Comparison of ENCODE assay signal across 25 cellular contexts in the genomic region with DNA sequence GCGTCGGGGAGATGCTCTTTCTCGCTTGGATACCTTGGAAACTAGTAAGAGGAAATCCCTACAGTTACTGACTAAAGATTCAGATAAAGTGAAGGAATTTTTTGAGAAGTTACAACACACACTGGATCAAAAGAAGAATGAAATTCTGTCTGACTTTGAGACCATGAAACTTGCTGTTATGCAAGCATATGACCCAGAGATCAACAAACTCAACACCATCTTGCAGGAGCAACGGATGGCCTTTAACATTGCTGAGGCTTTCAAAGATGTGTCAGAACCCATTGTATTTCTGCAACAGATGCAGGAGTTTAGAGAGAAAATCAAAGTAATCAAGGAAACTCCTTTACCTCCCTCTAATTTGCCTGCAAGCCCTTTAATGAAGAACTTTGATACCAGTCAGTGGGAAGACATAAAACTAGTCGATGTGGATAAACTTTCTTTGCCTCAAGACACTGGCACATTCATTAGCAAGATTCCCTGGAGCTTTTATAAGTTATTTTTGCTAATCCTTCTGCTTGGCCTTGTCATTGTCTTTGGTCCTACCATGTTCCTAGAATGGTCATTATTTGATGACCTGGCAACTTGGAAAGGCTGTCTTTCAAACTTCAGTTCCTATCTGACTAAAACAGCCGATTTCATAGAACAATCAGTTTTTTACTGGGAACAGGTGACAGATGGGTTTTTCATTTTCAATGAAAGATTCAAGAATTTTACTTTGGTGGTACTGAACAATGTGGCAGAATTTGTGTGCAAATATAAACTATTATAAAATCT. TPM values are rescaled to one million over a fixed set of nuclear protein-coding genes. Genes with fewer than 3 reads are reported as not detected.
DNase-seq lines count a peak whose midpoint lies in the region; ATAC-seq and TF ChIP-seq lines count a peak whose summit lies in the region.
"Had no signal": no experiment of that assay in that cellular context is flagged by ENCODE, and none has a peak within 500 bp of the region (broad histone marks: within the 10 kb centered on the region; RNA-seq: fewer than 3 reads in every experiment).

No MANE protein-coding gene starts in this region.

- H3K27ac Mint-ChIP-seq in activated naive CD4-positive, alpha-beta T cell treated with anti-CD3 and anti-CD28 coated beads, Interleukin-2, amount 50 U/mL, for 24 hours, result peak overlapping the region; percentile 43
- no peak overlapping the region for H3K27ac Mint-ChIP-seq in activated naive CD4-positive, alpha-beta T cell treated with anti-CD3 and anti-CD28 coated beads, Interleukin-2, amount 50 U/mL, for 72 hours
- peak overlapping the region; percentile 14 for H3K27ac Mint-ChIP-seq in stimulated activated naive B cell treated with anti-CD40 and anti-IgM and Interleukin-4, amounts not matched to agents 10 μg/mL and 1 μg/mL and 100 μg/mL, for 72 hours
- H3K27ac Mint-ChIP-seq in stimulated activated naive CD8-positive, alpha-beta T cell treated with anti-CD3 and anti-CD28 coated beads, Interleukin-15, amount 100 ng/mL, for 72 hours, result peak overlapping the region in 1 of 2 donors; percentile 53
- H3K27ac Mint-ChIP-seq: activated CD8-positive, alpha-beta T cell treated with anti-CD3 and anti-CD28 coated beads, Interleukin-2, amount 10 ng/mL, durations not matched to agents 7 days and 5 days had no signal

- no peak for DNase-seq in activated naive CD4-positive, alpha-beta T cell treated with anti-CD3 and anti-CD28 coated beads, Interleukin-2, amount 50 U/mL, for 72 hours (ENCODE audit: low spot score in 2 of 2)
- DNase-seq in adipocyte (ENCODE audit: low read depth) (peak; percentile 46), foreskin fibroblast (peak; percentile 49 to 57), body of pancreas (no peak), DMS153 treated with DMSO at 0.1 percent for 48 hours (lab: John Stamatoyannopoulos, UW; ENCODE audit: unreplicated experiment) (no peak)
- DNase-seq in stimulated activated naive B cell treated with anti-CD40 and anti-IgM and Interleukin-4, amounts not matched to agents 10 μg/mL and 1 μg/mL and 100 μg/mL, for 72 hours, result no peak
- DNase-seq in stimulated activated naive CD8-positive, alpha-beta T cell treated with anti-CD3 and anti-CD28 coated beads, Interleukin-15, amount 100 ng/mL, for 72 hours, result no peak
- DNase-seq: activated CD4-positive, CD25-positive, alpha-beta regulatory T cell; activated CD8-positive, alpha-beta T cell treated with anti-CD3 and anti-CD28 coated beads, Interleukin-2, amount 10 ng/mL, durations not matched to agents 7 days and 5 days; activated T-cell treated with anti-CD3 and anti-CD28 coated beads, Interleukin-2, amount 50 U/mL, for 4 hours; brain microvascular endothelial cell; C1 segment of cervical spinal cord; erythroblast; H7; left ventricle myocardium superior; MM.1S; NCI-H1694; NCI-H2227 treated with DMSO at 0.1 percent for 48 hours; NCI-H82; pancreas; PC-9; T-helper 9 cell had no signal

- H3K9ac ChIP-seq in adipocyte (ENCODE audit: low read length), result no peak overlapping the region

- peaks cover 38% of the 10 kb centered on the region for H3K4me1 ChIP-seq in adipocyte (ENCODE audit: control insufficient read depth, insufficient read depth, low read length)
- H3K4me1 ChIP-seq in body of pancreas, result peaks cover 22% of the 10 kb centered on the region

- H3K36me3 Mint-ChIP-seq in activated naive CD4-positive, alpha-beta T cell treated with anti-CD3 and anti-CD28 coated beads, Interleukin-2, amount 50 U/mL, for 24 hours, result peaks cover 22% of the 10 kb centered on the region
- H3K36me3 Mint-ChIP-seq in activated naive CD4-positive, alpha-beta T cell treated with anti-CD3 and anti-CD28 coated beads, Interleukin-2, amount 50 U/mL, for 72 hours, result peaks cover 16 to 62% of the 10 kb centered on the region in 2 donors
- peaks cover 34 to 58% of the 10 kb centered on the region in 2 donors for H3K36me3 Mint-ChIP-seq in stimulated activated naive B cell treated with anti-CD40 and anti-IgM and Interleukin-4, amounts not matched to agents 10 μg/mL and 1 μg/mL and 100 μg/mL, for 72 hours

- no peak overlapping the region for H3K4me3 Mint-ChIP-seq in activated naive CD4-positive, alpha-beta T cell treated with anti-CD3 and anti-CD28 coated beads, Interleukin-2, amount 50 U/mL, for 24 hours
- H3K4me3 Mint-ChIP-seq in stimulated activated naive B cell treated with anti-CD40 and anti-IgM and Interleukin-4, amounts not matched to agents 10 μg/mL and 1 μg/mL and 100 μg/mL, for 72 hours, result no peak overlapping the region
- H3K4me3 Mint-ChIP-seq in stimulated activated naive CD8-positive, alpha-beta T cell treated with anti-CD3 and anti-CD28 coated beads, Interleukin-15, amount 100 ng/mL, for 72 hours, result no peak overlapping the region
- H3K4me3 Mint-ChIP-seq: activated CD8-positive, alpha-beta T cell treated with anti-CD3 and anti-CD28 coated beads, Interleukin-2, amount 10 ng/mL, durations not matched to agents 7 days and 5 days; activated naive CD8-positive, alpha-beta T cell; activated T-cell treated with anti-CD3 and anti-CD28 coated beads, Interleukin-2, amount 50 U/mL, for 4 hours had no signal

- H3K27me3 ChIP-seq in adipocyte (replicated peaks; ENCODE audit: control insufficient read depth, insufficient read depth, low read length), result no peaks in the 10 kb centered on the region
- no peaks in the 10 kb centered on the region for H3K27me3 ChIP-seq in body of pancreas
- H3K27me3 ChIP-seq: brain microvascular endothelial cell, pancreas had no signal

- H3K27me3 Mint-ChIP-seq in activated naive CD4-positive, alpha-beta T cell treated with anti-CD3 and anti-CD28 coated beads, Interleukin-2, amount 50 U/mL, for 24 hours, result no peaks in the 10 kb centered on the region
- H3K27me3 Mint-ChIP-seq in stimulated activated naive B cell treated with anti-CD40 and anti-IgM and Interleukin-4, amounts not matched to agents 10 μg/mL and 1 μg/mL and 100 μg/mL, for 72 hours, result no peaks in the 10 kb centered on the region
- H3K27me3 Mint-ChIP-seq in stimulated activated naive CD8-positive, alpha-beta T cell treated with anti-CD3 and anti-CD28 coated beads, Interleukin-15, amount 100 ng/mL, for 72 hours, result no peaks in the 10 kb centered on the region
- H3K27me3 Mint-ChIP-seq: activated naive CD8-positive, alpha-beta T cell had no signal

- H3K9me3 Mint-ChIP-seq in activated naive CD4-positive, alpha-beta T cell treated with anti-CD3 and anti-CD28 coated beads, Interleukin-2, amount 50 U/mL, for 24 hours, result no peaks in the 10 kb centered on the region
- H3K9me3 Mint-ChIP-seq in activated naive CD4-positive, alpha-beta T cell treated with anti-CD3 and anti-CD28 coated beads, Interleukin-2, amount 50 U/mL, for 72 hours, result no peaks in the 10 kb centered on the region
- no peaks in the 10 kb centered on the region for H3K9me3 Mint-ChIP-seq in stimulated activated naive B cell treated with anti-CD40 and anti-IgM and Interleukin-4, amounts not matched to agents 10 μg/mL and 1 μg/mL and 100 μg/mL, for 72 hours
- no peaks in the 10 kb centered on the region for H3K9me3 Mint-ChIP-seq in stimulated activated naive CD8-positive, alpha-beta T cell treated with anti-CD3 and anti-CD28 coated beads, Interleukin-15, amount 100 ng/mL, for 72 hours
- H3K9me3 Mint-ChIP-seq: activated T-cell treated with anti-CD3 and anti-CD28 coated beads, Interleukin-2, amount 50 U/mL, for 4 hours had no signal

- no peak overlapping the region for H3K27ac ChIP-seq in body of pancreas
- H3K27ac ChIP-seq: brain microvascular endothelial cell, pancreas, PC-9, skin epidermis had no signal

- H3K4me3 ChIP-seq in adipocyte (ENCODE audit: low read length) (no peak overlapping the region), foreskin fibroblast (ENCODE audit: low read depth in 1 of 2, low read length in 2 of 2) (no peak overlapping the region), body of pancreas (no peak overlapping the region)
- H3K4me3 ChIP-seq: pancreas, PC-9, skin epidermis had no signal

- H3K4me1 Mint-ChIP-seq in activated naive CD4-positive, alpha-beta T cell treated with anti-CD3 and anti-CD28 coated beads, Interleukin-2, amount 50 U/mL, for 24 hours, result peaks cover 50% of the 10 kb centered on the region
- peaks cover 14 to 29% of the 10 kb centered on the region in 2 donors for H3K4me1 Mint-ChIP-seq in stimulated activated naive B cell treated with anti-CD40 and anti-IgM and Interleukin-4, amounts not matched to agents 10 μg/mL and 1 μg/mL and 100 μg/mL, for 72 hours
- no peaks in the 10 kb centered on the region for H3K4me1 Mint-ChIP-seq in stimulated activated naive CD8-positive, alpha-beta T cell treated with anti-CD3 and anti-CD28 coated beads, Interleukin-15, amount 100 ng/mL, for 72 hours

- WGBS in body of pancreas, 2 donors, result 87 to 95% methylated on average over 6 of the region's 6 CpGs

- H3K36me3 ChIP-seq in adipocyte (ENCODE audit: control insufficient read depth, insufficient read depth, low read length, severe bottlenecking) (peaks cover 50% of the 10 kb centered on the region), body of pancreas (replicated peaks in 1 of 2; ENCODE audit: insufficient read depth in 1 of 2, low read depth in 2 of 2) (no peaks in the 10 kb centered on the region)
- H3K36me3 ChIP-seq: pancreas had no signal

- intact Hi-C loops in body of pancreas (cut with DNase I), result no loop called here

- TF ChIP-seq CTCF in foreskin fibroblast (IDR thresholded peaks at IDR 0.05; ENCODE audit: low read depth, low read length) (no peak), body of pancreas (IDR thresholded peaks at IDR 0.05) (no peak)

- TF ChIP-seq POLR2A in body of pancreas (IDR thresholded peaks at IDR 0.05), result no peak

- H3K9me3 ChIP-seq in adipocyte (ENCODE audit: control insufficient read depth, low read length), result no peaks in the 10 kb centered on the region
- no peaks in the 10 kb centered on the region for H3K9me3 ChIP-seq in body of pancreas
- H3K9me3 ChIP-seq: pancreas had no signal

- ATAC-seq in activated naive CD4-positive, alpha-beta T cell treated with anti-CD3 and anti-CD28 coated beads, Interleukin-2, amount 50 U/mL, for 72 hours, result no peak
- no peak for ATAC-seq in stimulated activated naive B cell treated with anti-CD40 and anti-IgM and Interleukin-4, amounts not matched to agents 10 μg/mL and 1 μg/mL and 100 μg/mL, for 72 hours (replicated peaks)
- no peak for ATAC-seq in stimulated activated naive CD8-positive, alpha-beta T cell treated with anti-CD3 and anti-CD28 coated beads, Interleukin-15, amount 100 ng/mL, for 72 hours
- ATAC-seq in body of pancreas, result no peak
- ATAC-seq: activated CD8-positive, alpha-beta T cell treated with anti-CD3 and anti-CD28 coated beads, Interleukin-2, amount 10 ng/mL, durations not matched to agents 7 days and 5 days; activated T-cell treated with anti-CD3 and anti-CD28 coated beads, Interleukin-2, amount 50 U/mL, for 4 hours; left ventricle myocardium superior; pancreas had no signal

RNA-seq across cellular contexts. Expression of gene KCNRG, which starts 2.7 kb away (rescaled TPM):
- total RNA-seq in activated naive CD4-positive, alpha-beta T cell treated with anti-CD3 and anti-CD28 coated beads, Interleukin-2, amount 50 U/mL, for 72 hours, result under 1 TPM; 0.23 to 0.31 TPM
- under 1 TPM in 1 of 2 donors, not detected in 1; 0.78 TPM for total RNA-seq in body of pancreas

RNA-seq across cellular contexts. Expression of gene TRIM13, which starts 15.7 kb away (rescaled TPM):
- total RNA-seq in activated naive CD4-positive, alpha-beta T cell treated with anti-CD3 and anti-CD28 coated beads, Interleukin-2, amount 50 U/mL, for 72 hours, result 10 to 100 TPM; 12.2 to 20.7 TPM
- total RNA-seq in body of pancreas, result 10 to 100 TPM in 1 of 2 donors, 1 to 10 TPM in 1; 4.6 to 11.2 TPM

Comparison
In these comparisons a context has a peak if more than half of its experiments do, and no peak if none do; other contexts are left out.
1. H3K27ac Mint-ChIP-seq: peak in activated naive CD4-positive, alpha-beta T cell treated with anti-CD3 and anti-CD28 coated beads, Interleukin-2, amount 50 U/mL, for 24 hours (single experiment) and stimulated activated naive B cell treated with anti-CD40 and anti-IgM and Interleukin-4, amounts not matched to agents 10 μg/mL and 1 μg/mL and 100 μg/mL, for 72 hours (single experiment); none in activated naive CD4-positive, alpha-beta T cell treated with anti-CD3 and anti-CD28 coated beads, Interleukin-2, amount 50 U/mL, for 72 hours (0 of 2).
2. DNase-seq: peak in adipocyte (single experiment) and foreskin fibroblast (2 of 2); none in activated naive CD4-positive, alpha-beta T cell treated with anti-CD3 and anti-CD28 coated beads, Interleukin-2, amount 50 U/mL, for 72 hours (0 of 2), stimulated activated naive B cell treated with anti-CD40 and anti-IgM and Interleukin-4, amounts not matched to agents 10 μg/mL and 1 μg/mL and 100 μg/mL, for 72 hours (single experiment), stimulated activated naive CD8-positive, alpha-beta T cell treated with anti-CD3 and anti-CD28 coated beads, Interleukin-15, amount 100 ng/mL, for 72 hours (0 of 2), body of pancreas (0 of 4) and DMS153 treated with DMSO at 0.1 percent for 48 hours (single experiment).